In genomic region chr12:58459191-58459590, GRCh38 we compare ENCODE assay signal across 17 cellular contexts.
DNase-seq lines count a peak whose midpoint lies in the region; ATAC-seq, FAIRE-seq and TF ChIP-seq lines count a peak whose summit lies in the region.
"Had no signal": no experiment of that assay in that cellular context is flagged by ENCODE, and none has a peak within 500 bp of the region (broad histone marks: within the 10 kb centered on the region; RNA-seq: fewer than 3 reads in every experiment).

No MANE protein-coding gene starts in this region.

- H3K27ac ChIP-seq in ACC112 (ENCODE audit: low read depth, low read length): peak overlapping the region; percentile 38
- no peak overlapping the region for H3K27ac ChIP-seq in GM23248
- H3K27ac ChIP-seq: 22Rv1, C4-2B had no signal

- no peak for TF ChIP-seq CTCF in choroid plexus epithelial cell (conservative IDR thresholded peaks at IDR 0.05; ENCODE audit: low read depth, low read length)
- TF ChIP-seq CTCF in omental fat pad (IDR thresholded peaks at IDR 0.05): no peak

- H3K79me2 ChIP-seq in ACC112 (ENCODE audit: control insufficient read depth, insufficient read depth, low read length, unreplicated experiment) (no peaks in the 10 kb centered on the region), GM23248 (ENCODE audit: insufficient read depth) (no peaks in the 10 kb centered on the region)

- no peaks in the 10 kb centered on the region for H3K9me2 ChIP-seq in GM23248 (ENCODE audit: insufficient read depth)

- H3F3A ChIP-seq in GM23248 (ENCODE audit: insufficient read depth): peaks cover 16% of the 10 kb centered on the region

- H3K4me1 ChIP-seq in ACC112 (ENCODE audit: control insufficient read depth, insufficient read depth, low read length, unreplicated experiment): peaks cover 37% of the 10 kb centered on the region
- H3K4me1 ChIP-seq in GM23248 (ENCODE audit: insufficient read depth): peaks cover 24% of the 10 kb centered on the region

- DNase-seq in GM23248: peak; percentile 48
- DNase-seq in choroid plexus epithelial cell (ENCODE audit: low read depth): peak; percentile 53
- peak; percentile 48 for DNase-seq in iris pigment epithelial cell (ENCODE audit: low read depth)
- DNase-seq in GM12892 (ENCODE audit: insufficient read length): no peak
- no peak for DNase-seq in omental fat pad (ENCODE audit: low spot score)
- no peak for DNase-seq in stimulated activated CD4-positive, alpha-beta T cell treated with anti-CD3 and anti-CD28 coated beads, Interleukin-4, amount 100 ng/mL, for 24 hours
- no peak for DNase-seq in T1000 (lab: John Stamatoyannopoulos, UW)
- DNase-seq: CD8-positive, alpha-beta memory T cell; NCI-H1694; NCI-H446; NCI-H526 treated with DMSO at 0.1 percent for 48 hours; OCI-M1; Right ventricle myocardium superior had no signal

- no peak for FAIRE-seq in GM12892 (lab: Jason Lieb, UNC)
- FAIRE-seq: GM12878 had no signal

- no peaks in the 10 kb centered on the region for H3K27me3 ChIP-seq in ACC112 (ENCODE audit: insufficient read depth, low read length)
- no peaks in the 10 kb centered on the region for H3K27me3 ChIP-seq in GM23248 (replicated peaks; ENCODE audit: insufficient read depth)

- H3K4me2 ChIP-seq in GM23248 (ENCODE audit: unreplicated experiment): no peak overlapping the region

- H4K20me1 ChIP-seq in GM23248 (ENCODE audit: insufficient read depth): no peaks in the 10 kb centered on the region

- H3K9ac ChIP-seq in GM23248: no peak overlapping the region

- no peaks in the 10 kb centered on the region for H3K9me3 ChIP-seq in GM23248 (ENCODE audit: low read depth)

- H3K4me3 ChIP-seq in ACC112 (ENCODE audit: low read depth, low read length) (no peak overlapping the region), GM23248 (no peak overlapping the region), choroid plexus epithelial cell (ENCODE audit: low read depth, low read length) (no peak overlapping the region)
- H3K4me3 ChIP-seq: GM12878 had no signal

- TF ChIP-seq POLR2A in GM12892 (IDR thresholded peaks at IDR 0.05; ENCODE audit: low read depth, low read length): no peak

- no peak overlapping the region for H2AFZ ChIP-seq in ACC112 (ENCODE audit: low read length, unreplicated experiment)
- no peak overlapping the region for H2AFZ ChIP-seq in GM23248

- in situ Hi-C loops in GM23248 (cut with MboI): no loop called here

- H3K36me3 ChIP-seq in ACC112 (ENCODE audit: insufficient read depth, low read length) (no peaks in the 10 kb centered on the region), GM23248 (ENCODE audit: low read depth) (no peaks in the 10 kb centered on the region)

- ATAC-seq in omental fat pad (ENCODE audit: low FRiP score): no peak
- ATAC-seq: GM12878 had no signal

Comparison
In these comparisons a context has a peak if more than half of its experiments do, and no peak if none do; other contexts are left out.
1. DNase-seq: peak in GM23248 (single experiment), choroid plexus epithelial cell (single experiment) and iris pigment epithelial cell (single experiment); none in GM12892 (single experiment), omental fat pad (single experiment), stimulated activated CD4-positive, alpha-beta T cell treated with anti-CD3 and anti-CD28 coated beads, Interleukin-4, amount 100 ng/mL, for 24 hours (single experiment) and T1000 (single experiment).